ENCODE assay signal across 21 cellular contexts in the genomic region with DNA sequence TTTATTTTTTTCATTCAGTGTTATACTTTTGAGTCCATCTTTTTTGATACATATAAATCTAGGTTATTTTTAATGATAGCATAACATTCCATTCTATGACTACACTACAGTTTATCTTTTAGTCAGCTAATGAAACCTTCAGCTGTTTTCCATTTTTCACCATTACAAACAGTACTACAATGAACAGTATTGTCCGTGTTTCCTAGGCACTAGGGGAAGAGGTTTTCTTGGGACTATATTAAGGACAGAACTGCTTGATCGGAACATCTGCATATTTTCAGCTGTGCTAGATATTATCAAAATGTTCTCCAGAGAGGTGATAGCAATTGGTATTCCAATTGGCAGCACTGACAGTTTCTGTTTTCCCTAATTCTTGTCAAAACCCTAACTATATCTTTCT.
"Had no signal": no experiment of that assay in that cellular context is flagged by ENCODE, and none has a peak within 500 bp of the region (broad histone marks: within the 10 kb centered on the region; RNA-seq: fewer than 3 reads in every experiment).

No MANE protein-coding gene starts in this region.

- DNase-seq: dorsolateral prefrontal cortex; effector CD4-positive, alpha-beta T cell; heart left ventricle; left cardiac atrium; left lung; mesenchymal stem cell; mucosa of descending colon; naive B cell; sigmoid colon; small intestine; stimulated activated CD4-positive, alpha-beta T cell treated with anti-CD3 and anti-CD28 coated beads, Interleukin-15, amount 100 ng/mL, for 24 hours; stimulated activated CD4-positive, alpha-beta T cell treated with anti-CD3 and anti-CD28 coated beads, Interleukin-2, amount 100 ng/mL, for 48 hours; stimulated activated naive B cell treated with anti-CD40 and anti-IgM and Interleukin-4, amounts not matched to agents 10 μg/mL and 1 μg/mL and 100 μg/mL, for 72 hours; upper lobe of left lung had no signal

- H3K4me3 ChIP-seq: dorsolateral prefrontal cortex, gastroesophageal sphincter, heart left ventricle, hepatocyte, left lung, mucosa of descending colon, prostate gland, right atrium auricular region, sigmoid colon, thoracic aorta, tibial nerve, upper lobe of left lung had no signal

- H3K27ac ChIP-seq: dorsolateral prefrontal cortex, gastroesophageal sphincter, heart left ventricle, hepatocyte, left lung, neutrophil, prostate gland, right atrium auricular region, sigmoid colon, thoracic aorta, tibial nerve, upper lobe of left lung had no signal

- H3K4me1 ChIP-seq: gastroesophageal sphincter, heart left ventricle, left lung, prostate gland, right atrium auricular region, sigmoid colon, upper lobe of left lung had no signal

- H3K27me3 ChIP-seq: gastroesophageal sphincter, hepatocyte, left lung, neutrophil, right atrium auricular region, sigmoid colon, tibial nerve, upper lobe of left lung had no signal

- H3K79me2 ChIP-seq: hepatocyte had no signal

- H3K9me3 ChIP-seq: gastroesophageal sphincter, heart left ventricle, left lung, mucosa of descending colon, neutrophil, prostate gland, right atrium auricular region, sigmoid colon, thoracic aorta, tibial nerve, upper lobe of left lung had no signal

- H3K4me2 ChIP-seq: hepatocyte had no signal

- H2AFZ ChIP-seq: hepatocyte had no signal

- H3K36me3 ChIP-seq: gastroesophageal sphincter, heart left ventricle, left lung, neutrophil, prostate gland, right atrium auricular region, sigmoid colon, thoracic aorta, tibial nerve, upper lobe of left lung had no signal
